In the genomic region with DNA sequence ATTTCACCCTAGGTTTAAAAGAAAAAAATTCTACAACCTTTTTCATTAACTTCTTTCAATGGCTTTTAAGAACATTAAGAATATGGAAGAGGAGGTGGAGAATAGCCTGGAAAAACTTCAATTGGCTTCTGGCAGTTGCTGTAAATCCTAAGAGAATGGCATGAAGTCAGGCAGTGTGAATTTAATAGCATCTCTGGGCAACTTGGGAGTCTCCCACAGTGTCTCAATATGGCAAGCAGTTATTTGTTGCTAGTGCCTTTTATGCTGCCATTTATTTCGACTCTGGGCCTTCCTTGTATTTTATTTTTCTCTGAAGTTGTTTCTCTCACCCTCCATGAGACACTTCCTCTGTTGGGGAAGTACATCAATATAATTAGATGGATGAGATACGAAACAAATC, we compare ENCODE assay signal across 24 cellular contexts.
"Had no signal": no experiment of that assay in that cellular context is flagged by ENCODE, and none has a peak within 500 bp of the region (broad histone marks: within the 10 kb centered on the region; RNA-seq: fewer than 3 reads in every experiment).

No MANE protein-coding gene starts in this region.

- ATAC-seq: activated CD4-positive, alpha-beta T cell treated with anti-CD3 and anti-CD28 coated beads for 36 hours; activated CD8-positive, alpha-beta T cell treated with anti-CD3 and anti-CD28 coated beads, Interleukin-2, amount 10 ng/mL, durations not matched to agents 7 days and 5 days; activated T-cell treated with anti-CD3 and anti-CD28 coated beads, Interleukin-2, amount 50 U/mL, for 72 hours; esophagus mucosa; T-helper 17 cell had no signal

- DNase-seq: activated CD4-positive, alpha-beta memory T cell treated with anti-CD3 and anti-CD28 coated beads for 36 hours; activated CD4-positive, alpha-beta T cell treated with anti-CD3 and anti-CD28 coated beads for 36 hours; activated CD4-positive, alpha-beta T cell treated with anti-CD3 and anti-CD28 coated beads, Interleukin-2, amount 10 ng/mL, durations not matched to agents 24 days and 14 days; activated CD4-positive, CD25-positive, alpha-beta regulatory T cell; activated CD4-positive, CD25-positive, alpha-beta regulatory T cell treated with anti-CD3 and anti-CD28 coated beads, Interleukin-2, amount 50 U/mL, for 72 hours; activated CD8-positive, alpha-beta memory T cell treated with anti-CD3 and anti-CD28 coated beads, Interleukin-2, amount 50 U/mL, for 48 hours; activated CD8-positive, alpha-beta T cell treated with anti-CD3 and anti-CD28 coated beads, Interleukin-2, amount 10 ng/mL, durations not matched to agents 7 days and 5 days; activated gamma-delta T cell; activated naive CD4-positive, alpha-beta T cell treated with anti-CD3 and anti-CD28 coated beads, Interleukin-2, amount 50 U/mL, for 16 hours; activated naive CD4-positive, alpha-beta T cell treated with Interleukin-2 at 50 U/mL for 16 hours; activated T-cell treated with anti-CD3 and anti-CD28 coated beads for 4 hours; activated T-cell treated with anti-CD3 and anti-CD28 coated beads, Interleukin-2, amount 50 U/mL, for 24 hours; activated T-cell treated with anti-CD3 and anti-CD28 coated beads, Interleukin-2, amount 50 U/mL, for 72 hours; amniotic stem cell; anterior cingulate cortex; brain microvascular endothelial cell; colonic mucosa; effector CD8-positive, alpha-beta T cell; foreskin fibroblast; head of caudate nucleus; T-helper 1 cell; T-helper 17 cell; T1000 had no signal
